In the genomic region with DNA sequence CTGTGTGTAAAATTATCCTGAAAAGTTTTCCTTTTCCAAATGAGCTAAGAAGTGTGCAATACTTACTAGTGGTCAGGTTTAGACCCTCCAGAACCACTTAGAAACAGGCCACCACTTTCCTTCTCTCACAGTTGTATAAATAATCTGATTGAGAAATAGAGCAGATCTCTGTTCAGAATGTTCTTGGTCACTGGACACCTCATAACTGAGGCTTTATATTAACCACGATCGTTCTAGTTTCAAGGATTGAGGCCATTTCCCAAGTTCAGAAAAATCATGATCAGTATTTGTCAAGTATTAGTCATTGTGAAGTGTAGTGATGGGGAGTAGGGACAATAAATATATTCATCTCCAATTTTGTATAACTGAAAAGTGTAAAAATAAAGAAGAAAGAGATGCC, we compare ENCODE assay signal across 21 cellular contexts. TPM values are rescaled to one million over a fixed set of nuclear protein-coding genes. Genes with fewer than 3 reads are reported as not detected.
A peak's percentile ranks its signal among the peaks of the same experiment; 100 is the strongest.
DNase-seq lines count a peak whose midpoint lies in the region; ATAC-seq, FAIRE-seq and TF ChIP-seq lines count a peak whose summit lies in the region.
"Had no signal": no experiment of that assay in that cellular context is flagged by ENCODE, and none has a peak within 500 bp of the region (broad histone marks: within the 10 kb centered on the region; RNA-seq: fewer than 3 reads in every experiment).

No MANE protein-coding gene starts in this region.

- peaks cover 6% of the 10 kb centered on the region for H3K4me1 ChIP-seq in endothelial cell of umbilical vein (ENCODE audit: control insufficient read depth, extremely low read depth, insufficient read depth, low read length)
- H3K4me1 ChIP-seq in lower lobe of right lung: peaks cover 12% of the 10 kb centered on the region

- intact Hi-C loops in endothelial cell of umbilical vein (cut with micrococcal nuclease): no loop called here
- intact Hi-C loops in lower lobe of right lung (cut with DNase I): no loop called here
- intact Hi-C loops in activated CD4-positive, alpha-beta T cell treated with anti-CD3 and anti-CD28 coated beads, Interleukin-2, amount 10 ng/mL, durations not matched to agents 24 days and 14 days (cut with micrococcal nuclease): no loop called here

- no peak overlapping the region for H3K9ac ChIP-seq in endothelial cell of umbilical vein (replicated peaks; ENCODE audit: extremely low read depth, insufficient read depth, low read length)

- H3K4me1 Mint-ChIP-seq in activated CD4-positive, alpha-beta T cell treated with anti-CD3 and anti-CD28 coated beads, Interleukin-2, amount 10 ng/mL, durations not matched to agents 24 days and 14 days: peaks cover 14% of the 10 kb centered on the region
- H3K4me1 Mint-ChIP-seq in activated T-helper 17 cell treated with anti-CD3 and anti-CD28 coated beads, Interleukin-2, amount 50 U/mL, for 72 hours: peaks cover 4% of the 10 kb centered on the region

- BruUV-seq in endothelial cell of umbilical vein (replicated peaks; lab: Mats Ljungman, UMichigan): no TSS peak

- peak; percentile 39 to 42 for ATAC-seq in lower lobe of right lung
- no peak for ATAC-seq in activated T-helper 17 cell treated with anti-CD3 and anti-CD28 coated beads, Interleukin-2, amount 50 U/mL, for 72 hours (replicated peaks)
- ATAC-seq: activated CD4-positive, CD25-positive, alpha-beta regulatory T cell treated with anti-CD3 and anti-CD28 coated beads, Interleukin-2, amount 50 U/mL, for 24 hours; HCT116 had no signal

- no peak overlapping the region for H3K27ac Mint-ChIP-seq in activated CD4-positive, alpha-beta T cell treated with anti-CD3 and anti-CD28 coated beads, Interleukin-2, amount 10 ng/mL, durations not matched to agents 24 days and 14 days
- H3K27ac Mint-ChIP-seq in activated T-helper 17 cell treated with anti-CD3 and anti-CD28 coated beads, Interleukin-2, amount 50 U/mL, for 72 hours: no peak overlapping the region
- H3K27ac Mint-ChIP-seq: activated naive CD4-positive, alpha-beta T cell treated with anti-CD3 and anti-CD28 coated beads, Interleukin-2, amount 10 ng/mL, durations not matched to agents 7 days and 5 days had no signal

- TF ChIP-seq CTCF in AG10803 (conservative IDR thresholded peaks at IDR 0.05; ENCODE audit: low read length) (no peak), endothelial cell of umbilical vein (IDR thresholded peaks at IDR 0.05; ENCODE audit: extremely low read depth in 1 of 2, insufficient read depth in 1 of 2, low read depth in 1 of 2, low read length in 2 of 2) (no peak), lower lobe of right lung (IDR thresholded peaks at IDR 0.05) (no peak)

- TF ChIP-seq POLR2A in endothelial cell of umbilical vein (IDR thresholded peaks at IDR 0.05; ENCODE audit: low read depth, low read length): no peak

- no peak overlapping the region for H3K4me2 ChIP-seq in endothelial cell of umbilical vein (ENCODE audit: insufficient read depth, low read length)

- DNase-seq in AG10803 (ENCODE audit: low read depth): peak; percentile 39
- peak; percentile 50 for DNase-seq in M059J (ENCODE audit: low read depth)
- no peak for DNase-seq in endothelial cell of umbilical vein (ENCODE audit: low read depth, low spot score)
- DNase-seq in lower lobe of right lung: no peak
- DNase-seq in NCI-H2171 treated with DMSO at 0.1 percent for 48 hours (lab: John Stamatoyannopoulos, UW): no peak
- no peak for DNase-seq in activated CD4-positive, alpha-beta T cell treated with anti-CD3 and anti-CD28 coated beads, Interleukin-2, amount 10 ng/mL, durations not matched to agents 24 days and 14 days
- no peak for DNase-seq in ureter (ENCODE audit: low spot score)
- DNase-seq: ACHN; activated naive CD4-positive, alpha-beta T cell treated with anti-CD3 and anti-CD28 coated beads, Interleukin-2, amount 10 ng/mL, durations not matched to agents 7 days and 5 days; Caco-2; GF-D8; mesendoderm; SHP77; stimulated activated CD4-positive, alpha-beta T cell treated with anti-CD3 and anti-CD28 coated beads, Interleukin-2, amount 100 ng/mL, for 48 hours; stimulated activated CD8-positive, alpha-beta memory T cell treated with anti-CD3 and anti-CD28 coated beads, Interleukin-4, amount 100 ng/mL, for 48 hours; thyroid gland had no signal

- H3K4me3 ChIP-seq in AG10803 (ENCODE audit: low read length): no peak overlapping the region
- H3K4me3 ChIP-seq in endothelial cell of umbilical vein (replicated peaks in 1 of 3; ENCODE audit: insufficient read depth in 1 of 3, low read depth in 1 of 3, low read length in 3 of 3): no peak overlapping the region
- no peak overlapping the region for H3K4me3 ChIP-seq in lower lobe of right lung
- H3K4me3 ChIP-seq: thyroid gland had no signal

- no peak overlapping the region for H3K4me3 Mint-ChIP-seq in activated CD4-positive, alpha-beta T cell treated with anti-CD3 and anti-CD28 coated beads, Interleukin-2, amount 10 ng/mL, durations not matched to agents 24 days and 14 days
- no peak overlapping the region for H3K4me3 Mint-ChIP-seq in activated T-helper 17 cell treated with anti-CD3 and anti-CD28 coated beads, Interleukin-2, amount 50 U/mL, for 72 hours
- H3K4me3 Mint-ChIP-seq: activated naive CD4-positive, alpha-beta T cell treated with anti-CD3 and anti-CD28 coated beads, Interleukin-2, amount 10 ng/mL, durations not matched to agents 7 days and 5 days had no signal

- no peaks in the 10 kb centered on the region for H3K36me3 ChIP-seq in endothelial cell of umbilical vein (ENCODE audit: control insufficient read depth in 2 of 2, extremely low read depth in 1 of 2, insufficient read depth in 2 of 2, low read length in 2 of 2)
- no peaks in the 10 kb centered on the region for H3K36me3 ChIP-seq in lower lobe of right lung
- H3K36me3 ChIP-seq: right atrium auricular region, thyroid gland had no signal

- H4K20me1 ChIP-seq in endothelial cell of umbilical vein (replicated peaks; ENCODE audit: control insufficient read depth, extremely low read depth, insufficient read depth, low read length): no peaks in the 10 kb centered on the region

- no peaks in the 10 kb centered on the region for H3K9me3 Mint-ChIP-seq in activated CD4-positive, alpha-beta T cell treated with anti-CD3 and anti-CD28 coated beads, Interleukin-2, amount 10 ng/mL, durations not matched to agents 24 days and 14 days
- H3K9me3 Mint-ChIP-seq in activated T-helper 17 cell treated with anti-CD3 and anti-CD28 coated beads, Interleukin-2, amount 50 U/mL, for 72 hours: no peaks in the 10 kb centered on the region
- H3K9me3 Mint-ChIP-seq: activated naive CD4-positive, alpha-beta T cell treated with anti-CD3 and anti-CD28 coated beads, Interleukin-2, amount 10 ng/mL, durations not matched to agents 7 days and 5 days had no signal

- POLR2A ChIA-PET in endothelial cell of umbilical vein (lab: Charles Lee): no interaction called here

- H3K27me3 Mint-ChIP-seq in activated CD4-positive, alpha-beta T cell treated with anti-CD3 and anti-CD28 coated beads, Interleukin-2, amount 10 ng/mL, durations not matched to agents 24 days and 14 days: peaks cover 49% of the 10 kb centered on the region
- H3K27me3 Mint-ChIP-seq in activated T-helper 17 cell treated with anti-CD3 and anti-CD28 coated beads, Interleukin-2, amount 50 U/mL, for 72 hours: peaks cover 30% of the 10 kb centered on the region

- H3K27me3 ChIP-seq in endothelial cell of umbilical vein (ENCODE audit: control insufficient read depth in 2 of 2, insufficient read depth in 2 of 2, low read length in 2 of 2) (peaks cover 10 to 25% of the 10 kb centered on the region in 2 experiments), lower lobe of right lung (ENCODE audit: low read depth) (no peaks in the 10 kb centered on the region)
- H3K27me3 ChIP-seq: right atrium auricular region, thyroid gland had no signal

- CTCF ChIA-PET in endothelial cell of umbilical vein (lab: Charles Lee): interaction anchor here (1.1 kb wide), 1 partner anchor 53 kb away, joined by 3 read pairs; no protein-coding TSS in a partner anchor

- H3K36me3 Mint-ChIP-seq in activated CD4-positive, alpha-beta T cell treated with anti-CD3 and anti-CD28 coated beads, Interleukin-2, amount 10 ng/mL, durations not matched to agents 24 days and 14 days (ENCODE audit: low read depth): no peaks in the 10 kb centered on the region
- H3K36me3 Mint-ChIP-seq in activated T-helper 17 cell treated with anti-CD3 and anti-CD28 coated beads, Interleukin-2, amount 50 U/mL, for 72 hours (ENCODE audit: low read depth): no peaks in the 10 kb centered on the region
- H3K36me3 Mint-ChIP-seq: activated naive CD4-positive, alpha-beta T cell treated with anti-CD3 and anti-CD28 coated beads, Interleukin-2, amount 10 ng/mL, durations not matched to agents 7 days and 5 days had no signal

- no peaks in the 10 kb centered on the region for H3K79me2 ChIP-seq in endothelial cell of umbilical vein (ENCODE audit: control insufficient read depth, insufficient read depth, low read length)

- no peak overlapping the region for H2AFZ ChIP-seq in endothelial cell of umbilical vein (ENCODE audit: low read depth, low read length)

- peak; percentile 24 for FAIRE-seq in endothelial cell of umbilical vein (lab: Jason Lieb, UNC)
- FAIRE-seq: frontal cortex had no signal

- no peaks in the 10 kb centered on the region for H3K9me3 ChIP-seq in endothelial cell of umbilical vein (replicated peaks; ENCODE audit: control insufficient read depth, insufficient read depth, low read length)
- H3K9me3 ChIP-seq in lower lobe of right lung: no peaks in the 10 kb centered on the region
- H3K9me3 ChIP-seq: Caco-2, right atrium auricular region, thyroid gland had no signal

- H3K9me1 ChIP-seq in endothelial cell of umbilical vein (replicated peaks; ENCODE audit: control insufficient read depth, extremely low read depth, insufficient read depth, low read length): no peaks in the 10 kb centered on the region

- dilution Hi-C loops in endothelial cell of umbilical vein (cut with MboI; ENCODE audit: extremely low pct_ligation_motif_present, low sequenced_read_pairs): no loop called here

- H3K27ac ChIP-seq in endothelial cell of umbilical vein (ENCODE audit: insufficient read depth, low read depth, low read length) (no peak overlapping the region), lower lobe of right lung (peak overlapping the region; percentile 9)
- H3K27ac ChIP-seq: right atrium auricular region, thyroid gland had no signal

RNA-seq across cellular contexts. Expression of a gene that starts 1.0 kb away (rescaled TPM):
- total RNA-seq in M059J (2014; rRNA removed; shearing (Covaris generic)): 30.9 and 47.9 TPM in 2 replicates
- 15.4 and 20.2 TPM in 2 replicates for total RNA-seq in endothelial cell of umbilical vein
- polyA plus RNA-seq in endothelial cell of umbilical vein: 4.4 and 6.2 TPM in 2 replicates
- 10.6 and 10.7 TPM in 2 replicates for polyA plus RNA-seq in endothelial cell of umbilical vein (2011; cell fraction: cytosol; rRNA removed)
- polyA plus RNA-seq in endothelial cell of umbilical vein (2011; cell fraction: nucleus; rRNA removed): 4.6 and 5.3 TPM in 2 replicates
- polyA plus RNA-seq in endothelial cell of umbilical vein (2012): 19.7 and 20.0 TPM in 2 replicates
- 10.8 and 20.6 TPM in 2 replicates for polyA minus RNA-seq in endothelial cell of umbilical vein
- polyA minus RNA-seq in endothelial cell of umbilical vein (2011; cell fraction: cytosol; rRNA and poly(A)+ RNA removed): 5.6 TPM
- polyA minus RNA-seq in endothelial cell of umbilical vein (2011; cell fraction: nucleus; rRNA and poly(A)+ RNA removed): 7.7 and 7.9 TPM in 2 replicates
- 35.4 TPM for total RNA-seq in lower lobe of right lung
- 11.3 and 14.5 TPM in 2 replicates for total RNA-seq in activated CD4-positive, alpha-beta T cell treated with anti-CD3 and anti-CD28 coated beads, Interleukin-2, amount 10 ng/mL, durations not matched to agents 24 days and 14 days
- 10 to 100 TPM; 17.9 to 22.2 TPM for total RNA-seq in activated T-helper 17 cell treated with anti-CD3 and anti-CD28 coated beads, Interleukin-2, amount 50 U/mL, for 72 hours
- total RNA-seq in ureter: 44.2 TPM

Comparison
In these comparisons a context has a peak if more than half of its experiments do, and no peak if none do; other contexts are left out.
1. DNase-seq: peak in AG10803 (single experiment) and M059J (single experiment); none in endothelial cell of umbilical vein (single experiment), lower lobe of right lung (single experiment), NCI-H2171 treated with DMSO at 0.1 percent for 48 hours (single experiment), activated CD4-positive, alpha-beta T cell treated with anti-CD3 and anti-CD28 coated beads, Interleukin-2, amount 10 ng/mL, durations not matched to agents 24 days and 14 days (single experiment) and ureter (single experiment).